Comparison of ENCODE assay signal across 1 cellular context in genomic region chr1:108583757-108584156, GRCh38.
TF ChIP-seq lines count a peak whose summit lies in the region.

No MANE protein-coding gene starts in this region.

TF ChIP-seq in HepG2, 621 proteins besides CTCF, POLR2A, EP300 and RAD21 (continued from another document):
- TF ChIP-seq ZNF264 (CRISPR knock-in tag; IDR thresholded peaks at IDR 0.05) (no peak), ZNF839 (CRISPR knock-in tag; IDR thresholded peaks at IDR 0.05; ENCODE audit: borderline replicate concordance) (no peak), ZBED4 (CRISPR knock-in tag; IDR thresholded peaks at IDR 0.05; ENCODE audit: borderline replicate concordance) (no peak), NFIB (CRISPR knock-in tag; IDR thresholded peaks at IDR 0.05; ENCODE audit: borderline replicate concordance) (no peak), SALL1 (CRISPR knock-in tag; IDR thresholded peaks at IDR 0.05) (no peak)
